26 cellular contexts compared by ENCODE assay signal in genomic region chr6:157554747-157555146, GRCh38.
"Had no signal": no experiment of that assay in that cellular context is flagged by ENCODE, and none has a peak within 500 bp of the region (broad histone marks: within the 10 kb centered on the region; RNA-seq: fewer than 3 reads in every experiment).

No MANE protein-coding gene starts in this region.

- H3K4me1 ChIP-seq: left ventricle myocardium inferior, right atrium auricular region, suprapubic skin, upper lobe of right lung had no signal

- H3K27ac Mint-ChIP-seq: naive thymus-derived CD4-positive, alpha-beta T cell; natural killer cell treated with Interleukin-12 subunit alpha and Interleukin-12 subunit beta and Interleukin-15 and Interleukin-18, amount 100 ng/mL, for 72 hours; progenitor cell of endocrine pancreas; stimulated activated naive CD8-positive, alpha-beta T cell treated with anti-CD3 and anti-CD28 coated beads, Interleukin-15, Interleukin-2, amounts not matched to agents 100 ng/mL and 50 ng/mL, for 24 hours had no signal

- H3K4me3 ChIP-seq: heart right ventricle, hepatocyte, left ventricle myocardium inferior, lung, mucosa of descending colon, right atrium auricular region, right lobe of liver, smooth muscle cell, suprapubic skin, thoracic aorta, tibial artery, upper lobe of right lung had no signal

- H3K4me2 ChIP-seq: hepatocyte, smooth muscle cell had no signal

- H2AFZ ChIP-seq: hepatocyte had no signal

- H3K4me3 Mint-ChIP-seq: naive thymus-derived CD4-positive, alpha-beta T cell; natural killer cell treated with Interleukin-12 subunit alpha and Interleukin-12 subunit beta and Interleukin-15 and Interleukin-18, amount 100 ng/mL, for 72 hours; stimulated activated naive CD8-positive, alpha-beta T cell treated with anti-CD3 and anti-CD28 coated beads, Interleukin-15, Interleukin-2, amounts not matched to agents 100 ng/mL and 50 ng/mL, for 24 hours had no signal

- H3K9me3 ChIP-seq: heart right ventricle, left ventricle myocardium inferior, mucosa of descending colon, right atrium auricular region, right lobe of liver, suprapubic skin, thoracic aorta, tibial artery, upper lobe of right lung had no signal

- H3K36me3 ChIP-seq: heart right ventricle, left ventricle myocardium inferior, right atrium auricular region, right lobe of liver, suprapubic skin, thoracic aorta, upper lobe of right lung had no signal

- H3K27ac ChIP-seq: heart right ventricle, hepatocyte, left ventricle myocardium inferior, right atrium auricular region, right lobe of liver, suprapubic skin, thoracic aorta, tibial artery, upper lobe of right lung had no signal

- DNase-seq: heart right ventricle; left ventricle myocardium inferior; mesendoderm; midbrain; mucosa of descending colon; naive thymus-derived CD4-positive, alpha-beta T cell; nucleus accumbens; right lobe of liver; stimulated activated CD4-positive, alpha-beta T cell treated with anti-CD3 and anti-CD28 coated beads, Interleukin-1b, Interleukin-23, amount 100 ng/mL, for 48 hours; stimulated activated CD4-positive, alpha-beta T cell treated with anti-CD3 and anti-CD28 coated beads, Interleukin-2, amount 100 ng/mL, for 48 hours; stimulated activated CD4-positive, alpha-beta T cell treated with anti-CD3 and anti-CD28 coated beads, Interleukin-4, amount 100 ng/mL, for 4 hours; stimulated activated CD8-positive, alpha-beta memory T cell treated with anti-CD3 and anti-CD28 coated beads, Interleukin-4, amount 100 ng/mL, for 48 hours; stimulated activated naive CD4-positive, alpha-beta T cell; trophoblast cell; upper lobe of right lung had no signal

- H3K27me3 ChIP-seq: heart right ventricle, hepatocyte, right atrium auricular region, right lobe of liver, suprapubic skin, tibial artery, upper lobe of right lung had no signal

- ATAC-seq: heart right ventricle; mucosa of descending colon; naive thymus-derived CD4-positive, alpha-beta T cell; natural killer cell treated with Interleukin-12 subunit alpha and Interleukin-12 subunit beta and Interleukin-15 and Interleukin-18, amount 100 ng/mL, for 72 hours; right lobe of liver; upper lobe of right lung had no signal

- H3K79me2 ChIP-seq: hepatocyte had no signal

- FAIRE-seq: urothelium cell line had no signal
